Comparison of ENCODE assay signal across 1 cellular context in the genomic region with DNA sequence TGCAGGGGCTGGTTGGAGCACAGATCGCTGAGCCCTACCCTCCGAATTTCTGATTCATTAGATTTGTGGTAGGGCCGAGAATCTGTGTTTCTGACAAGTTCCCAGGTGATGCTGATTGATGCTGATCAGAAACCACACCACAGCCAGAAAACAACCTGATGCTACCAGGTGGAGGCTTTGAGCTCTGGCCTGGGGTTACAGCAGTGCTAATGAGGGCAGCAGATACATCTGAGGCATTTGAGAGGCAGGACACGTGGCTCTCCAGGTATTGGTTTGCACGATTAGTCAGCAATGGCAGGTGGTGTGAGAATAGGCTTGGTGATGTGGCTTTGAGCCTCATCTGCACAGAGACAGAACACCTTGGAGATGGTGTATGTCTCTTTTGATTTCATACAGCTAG.
TF ChIP-seq lines count a peak whose summit lies in the region.

No MANE protein-coding gene starts in this region.

TF ChIP-seq in GM12878, 131 proteins besides CTCF, POLR2A, EP300 and RAD21 (continued from another document):
- TF ChIP-seq, protein P1, sequence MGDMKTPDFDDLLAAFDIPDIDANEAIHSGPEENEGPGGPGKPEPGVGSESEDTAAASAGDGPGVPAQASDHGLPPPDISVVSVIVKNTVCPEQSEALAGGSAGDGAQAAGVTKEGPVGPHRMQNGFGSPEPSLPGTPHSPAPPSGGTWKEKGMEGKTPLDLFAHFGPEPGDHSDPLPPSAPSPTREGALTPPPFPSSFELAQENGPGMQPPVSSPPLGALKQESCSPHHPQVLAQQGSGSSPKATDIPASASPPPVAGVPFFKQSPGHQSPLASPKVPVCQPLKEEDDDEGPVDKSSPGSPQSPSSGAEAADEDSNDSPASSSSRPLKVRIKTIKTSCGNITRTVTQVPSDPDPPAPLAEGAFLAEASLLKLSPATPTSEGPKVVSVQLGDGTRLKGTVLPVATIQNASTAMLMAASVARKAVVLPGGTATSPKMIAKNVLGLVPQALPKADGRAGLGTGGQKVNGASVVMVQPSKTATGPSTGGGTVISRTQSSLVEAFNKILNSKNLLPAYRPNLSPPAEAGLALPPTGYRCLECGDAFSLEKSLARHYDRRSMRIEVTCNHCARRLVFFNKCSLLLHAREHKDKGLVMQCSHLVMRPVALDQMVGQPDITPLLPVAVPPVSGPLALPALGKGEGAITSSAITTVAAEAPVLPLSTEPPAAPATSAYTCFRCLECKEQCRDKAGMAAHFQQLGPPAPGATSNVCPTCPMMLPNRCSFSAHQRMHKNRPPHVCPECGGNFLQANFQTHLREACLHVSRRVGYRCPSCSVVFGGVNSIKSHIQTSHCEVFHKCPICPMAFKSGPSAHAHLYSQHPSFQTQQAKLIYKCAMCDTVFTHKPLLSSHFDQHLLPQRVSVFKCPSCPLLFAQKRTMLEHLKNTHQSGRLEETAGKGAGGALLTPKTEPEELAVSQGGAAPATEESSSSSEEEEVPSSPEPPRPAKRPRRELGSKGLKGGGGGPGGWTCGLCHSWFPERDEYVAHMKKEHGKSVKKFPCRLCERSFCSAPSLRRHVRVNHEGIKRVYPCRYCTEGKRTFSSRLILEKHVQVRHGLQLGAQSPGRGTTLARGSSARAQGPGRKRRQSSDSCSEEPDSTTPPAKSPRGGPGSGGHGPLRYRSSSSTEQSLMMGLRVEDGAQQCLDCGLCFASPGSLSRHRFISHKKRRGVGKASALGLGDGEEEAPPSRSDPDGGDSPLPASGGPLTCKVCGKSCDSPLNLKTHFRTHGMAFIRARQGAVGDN (IDR thresholded peaks at IDR 0.05) = no peak
- TF ChIP-seq BCL11A (IDR thresholded peaks at IDR 0.05; ENCODE audit: low read depth, low read length) (peak; percentile 34; the same call in 1 of the 2 replicates), BHLHE40 (IDR thresholded peaks at IDR 0.05; ENCODE audit: borderline replicate concordance in 1 of 2, low read depth in 2 of 2, low read length in 1 of 2) (peak in 1 of 2 experiments; percentile 50; a peak in 3 of 4 replicates), NR2C1 (IDR thresholded peaks at IDR 0.05) (no peak)
- TF ChIP-seq, protein P2, sequence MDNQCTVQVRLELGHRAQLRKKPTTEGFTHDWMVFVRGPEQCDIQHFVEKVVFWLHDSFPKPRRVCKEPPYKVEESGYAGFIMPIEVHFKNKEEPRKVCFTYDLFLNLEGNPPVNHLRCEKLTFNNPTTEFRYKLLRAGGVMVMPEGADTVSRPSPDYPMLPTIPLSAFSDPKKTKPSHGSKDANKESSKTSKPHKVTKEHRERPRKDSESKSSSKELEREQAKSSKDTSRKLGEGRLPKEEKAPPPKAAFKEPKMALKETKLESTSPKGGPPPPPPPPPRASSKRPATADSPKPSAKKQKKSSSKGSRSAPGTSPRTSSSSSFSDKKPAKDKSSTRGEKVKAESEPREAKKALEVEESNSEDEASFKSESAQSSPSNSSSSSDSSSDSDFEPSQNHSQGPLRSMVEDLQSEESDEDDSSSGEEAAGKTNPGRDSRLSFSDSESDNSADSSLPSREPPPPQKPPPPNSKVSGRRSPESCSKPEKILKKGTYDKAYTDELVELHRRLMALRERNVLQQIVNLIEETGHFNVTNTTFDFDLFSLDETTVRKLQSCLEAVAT (IDR thresholded peaks at IDR 0.05) = no peak
TF ChIP-seq in GM12878: peak in this region for 5.
